8 cellular contexts compared by ENCODE assay signal in genomic region chr6:165662671-165663282, GRCh38. TPM values are rescaled to one million over a fixed set of nuclear protein-coding genes. Genes with fewer than 3 reads are reported as not detected.
DNase-seq lines count a peak whose midpoint lies in the region; ATAC-seq and TF ChIP-seq lines count a peak whose summit lies in the region.

Gene PDE10A, minus strand, starts transcription at chr6:165663241. Its CDS starts 430 bp downstream, at chr6:165662811.

- H3K27ac Mint-ChIP-seq in neural progenitor cell: peak within 1 kb of the TSS; percentile 78

- in situ Hi-C loops in Panc1 (cut with HindIII; ENCODE audit: low pct_unique_long_range_greater_than_20kb, low sequenced_read_pairs): no loop called here

- H3K36me3 ChIP-seq in Panc1 (ENCODE audit: control insufficient read depth, insufficient read depth, low read length): no peaks in the 10 kb centered on the region; the same call in 1 of the 2 replicates
- no peaks in the 10 kb centered on the region for H3K36me3 ChIP-seq in neural progenitor cell

- TF ChIP-seq CTCF in Panc1 (IDR thresholded peaks at IDR 0.05) (no peak; the same call in 1 of the 2 replicates), fibroblast of the aortic adventitia (IDR thresholded peaks at IDR 0.05; ENCODE audit: insufficient read depth, low read length) (no peak), neural progenitor cell (IDR thresholded peaks at IDR 0.05) (peak; percentile 10)

- CTCF ChIA-PET in Panc1 (lab: Charles Lee): no interaction called here

- peak within 1 kb of the TSS; percentile 91 for H2AFZ ChIP-seq in neural progenitor cell (replicated peaks)

- H3K36me3 Mint-ChIP-seq in neural progenitor cell: peaks cover 2% of the 10 kb centered on the region

- H3K9me3 ChIP-seq in Panc1 (ENCODE audit: control insufficient read depth, insufficient read depth, low read depth, low read length) (no peaks in the 10 kb centered on the region), neural progenitor cell (ENCODE audit: low read depth) (no peaks in the 10 kb centered on the region)

- DNase-seq in DMS53 treated with DMSO at 0.1 percent for 48 hours (lab: John Stamatoyannopoulos, UW; ENCODE audit: unreplicated experiment) (peak; percentile 20), Panc1 (ENCODE audit: low read depth, low spot score) (no peak), fibroblast of the aortic adventitia (ENCODE audit: low read depth) (peak; percentile 63), neural progenitor cell (ENCODE audit: low spot score) (peak; percentile 86), NOMO-1 (lab: John Stamatoyannopoulos, UW; ENCODE audit: unreplicated experiment in 2 of 2) (no peak), middle frontal gyrus (ENCODE audit: extremely low spot score, low spot score) (no peak), SIG-M5 (lab: John Stamatoyannopoulos, UW) (no peak), medulla oblongata (ENCODE audit: extremely low spot score) (no peak)

- H3K27ac ChIP-seq in Panc1 (ENCODE audit: low read length) (peak within 1 kb of the TSS; percentile 90), neural progenitor cell (no peak within 1 kb of the TSS)

- H3K4me1 ChIP-seq in Panc1 (ENCODE audit: control insufficient read depth, insufficient read depth, low read length) (peaks cover 32% of the 10 kb centered on the region), neural progenitor cell (peaks cover 27% of the 10 kb centered on the region)

- H3K27me3 ChIP-seq in Panc1 (ENCODE audit: control insufficient read depth, insufficient read depth, low read length) (no peaks in the 10 kb centered on the region), neural progenitor cell (peaks cover 90% of the 10 kb centered on the region)

- H3K79me2 ChIP-seq in neural progenitor cell (ENCODE audit: low read depth): peaks cover 27% of the 10 kb centered on the region

- no peaks in the 10 kb centered on the region for H3K9me3 Mint-ChIP-seq in neural progenitor cell

- POLR2A ChIA-PET in Panc1 (lab: Charles Lee): interaction anchor here (0.6 kb wide), 1 partner anchor 56 kb away, joined by 3 read pairs; no protein-coding TSS in a partner anchor

- ATAC-seq in Panc1: peak; percentile 77

- no peak within 1 kb of the TSS for H3K9ac ChIP-seq in neural progenitor cell

- H3K4me3 ChIP-seq in Panc1 (ENCODE audit: low read depth in 2 of 2, low read length in 2 of 2) (peak within 1 kb of the TSS; percentile 75 to 91), fibroblast of the aortic adventitia (ENCODE audit: low read depth, low read length) (peak within 1 kb of the TSS; percentile 75), neural progenitor cell (peak within 1 kb of the TSS; percentile 91)

- peaks cover 32% of the 10 kb centered on the region for H3K4me1 Mint-ChIP-seq in neural progenitor cell

- BruUV-seq in Panc1 (replicated peaks; lab: Mats Ljungman, UMichigan): no TSS peak

- H3K27me3 Mint-ChIP-seq in neural progenitor cell (ENCODE audit: insufficient read depth, low read depth): peaks cover 34% of the 10 kb centered on the region

- H3K4me2 ChIP-seq in neural progenitor cell: peak within 1 kb of the TSS; percentile 97

- peak within 1 kb of the TSS; percentile 95 for H3K4me3 Mint-ChIP-seq in neural progenitor cell

- peaks cover 26% of the 10 kb centered on the region for H4K20me1 ChIP-seq in neural progenitor cell (ENCODE audit: low read depth)

- peaks cover 28% of the 10 kb centered on the region for H3F3A ChIP-seq in neural progenitor cell (ENCODE audit: low read depth)

- intact Hi-C loops in Panc1 (cut with micrococcal nuclease; ENCODE audit: unreplicated experiment): loop anchor here (2.0 to 5.0 kb wide), 2 partner anchors 188 to 220 kb away; no protein-coding TSS in a partner anchor

RNA-seq across cellular contexts. Expression of gene PDE10A, which starts in this region (rescaled TPM):
- total RNA-seq in Panc1 (2021; ENCODE audit: unreplicated experiment) (27.8 TPM), fibroblast of the aortic adventitia (ENCODE audit: low replicate concordance) (6.1 and 12.7 TPM in 2 replicates), neural progenitor cell (ENCODE audit: low replicate concordance) (11.9 and 17.3 TPM in 2 replicates)
- 10.5 TPM for polyA plus RNA-seq in Panc1 (2012; ENCODE audit: insufficient read length)

Comparison
In these comparisons a context has a peak if more than half of its experiments do, and no peak if none do; other contexts are left out.
1. DNase-seq: peak in DMS53 treated with DMSO at 0.1 percent for 48 hours (single experiment), fibroblast of the aortic adventitia (single experiment) and neural progenitor cell (single experiment); none in Panc1 (single experiment), NOMO-1 (0 of 2), middle frontal gyrus (single experiment), SIG-M5 (single experiment) and medulla oblongata (single experiment).
2. Peak in every context shown above with its lines, with median percentiles within 50 percentile points of each other: H3K4me3 ChIP-seq.